In genomic region chr1:111836111-111836510, GRCh38 we compare ENCODE assay signal across 5 cellular contexts.
"Had no signal": no experiment of that assay in that cellular context is flagged by ENCODE, and none has a peak within 500 bp of the region (broad histone marks: within the 10 kb centered on the region; RNA-seq: fewer than 3 reads in every experiment).

No MANE protein-coding gene starts in this region.

- H3K27ac ChIP-seq: HL-60 had no signal

- H3K4me3 ChIP-seq: K562 had no signal

- DNase-seq: IMR-90, KBM-7 had no signal

- ATAC-seq: HepG2, K562 had no signal
